14 cellular contexts compared by ENCODE assay signal in the genomic region with DNA sequence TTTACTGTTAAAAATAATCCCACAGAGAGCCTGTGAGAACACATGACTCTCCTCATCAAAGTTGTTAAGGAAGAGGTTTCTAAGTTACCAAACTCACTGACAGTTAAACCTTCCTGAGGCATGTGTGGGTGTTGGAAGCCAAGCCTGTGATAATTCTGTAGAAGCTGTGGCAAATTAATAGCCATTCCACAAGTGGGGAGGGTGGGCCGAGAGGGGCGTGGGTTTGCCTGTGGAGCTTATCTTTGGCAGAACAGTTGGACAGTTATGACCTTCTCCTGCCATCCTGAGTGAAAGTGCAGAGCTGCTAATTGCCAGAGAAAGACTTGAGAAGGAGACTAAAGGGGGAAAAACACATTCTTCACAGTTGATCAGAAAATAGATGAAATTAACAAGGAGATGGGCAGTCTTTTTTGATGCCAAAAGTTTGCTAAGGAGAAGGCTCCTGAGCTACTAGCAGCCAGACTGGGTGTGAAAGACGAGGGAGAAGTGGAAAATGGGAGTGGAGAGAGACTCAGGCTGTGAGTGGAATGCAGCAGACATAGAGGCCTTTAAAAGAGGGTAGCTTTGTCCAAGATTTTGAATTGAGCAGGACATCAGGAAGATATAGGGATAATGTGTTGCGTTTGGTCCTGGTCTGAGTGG. TPM values are rescaled to one million over a fixed set of nuclear protein-coding genes. Genes with fewer than 3 reads are reported as not detected.
DNase-seq lines count a peak whose midpoint lies in the region; ATAC-seq, FAIRE-seq and TF ChIP-seq lines count a peak whose summit lies in the region.
"Had no signal": no experiment of that assay in that cellular context is flagged by ENCODE, and none has a peak within 500 bp of the region (broad histone marks: within the 10 kb centered on the region; RNA-seq: fewer than 3 reads in every experiment).

No MANE protein-coding gene starts in this region.

- H3K4me2 ChIP-seq in K562 (ENCODE audit: insufficient read depth, low read length) (peak overlapping the region; percentile 87), neural progenitor cell (no peak overlapping the region)

- no TSS peak for BruUV-seq in K562 (replicated peaks; lab: Mats Ljungman, UMichigan)
- no TSS peak for BruUV-seq in Calu3 (replicated peaks; lab: Mats Ljungman, UMichigan)

- H3K9me3 Mint-ChIP-seq in neural progenitor cell = no peaks in the 10 kb centered on the region
- H3K9me3 Mint-ChIP-seq in Calu3 (ENCODE audit: low read depth, unreplicated experiment) = peaks cover 3% of the 10 kb centered on the region

- H3K4me3 ChIP-seq in K562 = peak overlapping the region; percentile 74
- no peak overlapping the region for H3K4me3 ChIP-seq in neural progenitor cell
- H3K4me3 ChIP-seq: gastrocnemius medialis, GM12878, SK-N-MC had no signal

- H3K4me1 Mint-ChIP-seq in neural progenitor cell = peaks cover 28% of the 10 kb centered on the region
- no peaks in the 10 kb centered on the region for H3K4me1 Mint-ChIP-seq in Calu3 (ENCODE audit: low read depth, unreplicated experiment)

- CTCF ChIA-PET in K562 (lab: Yijun Ruan, JAX; ENCODE audit: low intra/inter-chr PET ratio) (no interaction called here), Calu3 (lab: Charles Lee) (no interaction called here)

- no peak for TF ChIP-seq POLR2A in GM12892 (IDR thresholded peaks at IDR 0.05; ENCODE audit: low read depth, low read length)
- TF ChIP-seq POLR2A in K562 (conservative IDR thresholded peaks at IDR 0.05) = peak; percentile 35; the same call in 1 of the 2 replicates

- intact Hi-C loops in K562 (cut with micrococcal nuclease) (no loop called here), Calu3 (cut with micrococcal nuclease; ENCODE audit: unreplicated experiment) (no loop called here)

- 0% methylated on average over 4 of the region's 4 CpGs for WGBS in K562 (ENCODE audit: insufficient coverage, low coverage, missing lambda C conversion rate)

- peaks cover 4% of the 10 kb centered on the region for H3F3A ChIP-seq in neural progenitor cell (ENCODE audit: low read depth)

- peaks cover 46% of the 10 kb centered on the region for H3K79me2 ChIP-seq in K562 (ENCODE audit: control insufficient read depth, insufficient read depth, low read length)
- H3K79me2 ChIP-seq in neural progenitor cell (ENCODE audit: low read depth) = no peaks in the 10 kb centered on the region

- peak; percentile 93 for TF ChIP-seq EP300 in K562 (IDR thresholded peaks at IDR 0.05; ENCODE audit: low read length)

- no peak overlapping the region for H3K27ac Mint-ChIP-seq in neural progenitor cell
- H3K27ac Mint-ChIP-seq in Calu3 (ENCODE audit: unreplicated experiment) = no peak overlapping the region
- H3K27ac Mint-ChIP-seq: progenitor cell of endocrine pancreas had no signal

- H2AFZ ChIP-seq in K562 (ENCODE audit: low read depth, low read length) (peak overlapping the region; percentile 6; the same call in 1 of the 2 replicates), neural progenitor cell (replicated peaks) (no peak overlapping the region)

- H4K20me1 ChIP-seq in K562 (replicated peaks; ENCODE audit: control insufficient read depth, insufficient read depth, low read length) (no peaks in the 10 kb centered on the region), neural progenitor cell (ENCODE audit: low read depth) (no peaks in the 10 kb centered on the region)

- H3K36me3 Mint-ChIP-seq in neural progenitor cell = peaks cover 3% of the 10 kb centered on the region
- H3K36me3 Mint-ChIP-seq in Calu3 (ENCODE audit: insufficient read depth, unreplicated experiment) = peaks cover 4% of the 10 kb centered on the region

- DNase-seq in GM12892 (ENCODE audit: insufficient read length) = no peak
- DNase-seq in MV-4-11 (lab: John Stamatoyannopoulos, UW) = peak; percentile 19
- peak; percentile 62 to 95 (median 74) for DNase-seq in K562 (ENCODE audit: extremely low read depth in 1 of 4, low spot score in 3 of 4)
- DNase-seq in neural progenitor cell (ENCODE audit: low spot score) = no peak
- DNase-seq in D721Med (ENCODE audit: insufficient read length, low spot score) = no peak
- no peak for DNase-seq in Calu3
- DNase-seq: gastrocnemius medialis, midbrain, NCI-H1417 treated with DMSO at 0.1 percent for 48 hours had no signal

- peak overlapping the region; percentile 95 for H3K27ac ChIP-seq in K562 (ENCODE audit: extremely low read depth, low read depth, low read length)
- H3K27ac ChIP-seq in neural progenitor cell = no peak overlapping the region
- H3K27ac ChIP-seq: SK-N-MC had no signal

- no peaks in the 10 kb centered on the region for H3K9me1 ChIP-seq in K562 (ENCODE audit: control insufficient read depth, insufficient read depth, low read length)

- in situ Hi-C loops in K562 (cut with MboI) = no loop called here

- H3K9ac ChIP-seq in K562 (ENCODE audit: insufficient read depth in 1 of 2, low read depth in 2 of 2, low read length in 2 of 2) (peak overlapping the region; percentile 57 to 89; a peak in 3 of 4 replicates), neural progenitor cell (no peak overlapping the region)

- peaks cover 28% of the 10 kb centered on the region; the same call in 2 of the 3 replicates for H3K36me3 ChIP-seq in K562 (ENCODE audit: control insufficient read depth, insufficient read depth, low read length)
- no peaks in the 10 kb centered on the region for H3K36me3 ChIP-seq in neural progenitor cell
- H3K36me3 ChIP-seq: gastrocnemius medialis had no signal

- H3K27me3 Mint-ChIP-seq in neural progenitor cell (ENCODE audit: insufficient read depth, low read depth) (peaks cover 7% of the 10 kb centered on the region), Calu3 (ENCODE audit: unreplicated experiment) (peaks cover 59% of the 10 kb centered on the region)

- H3K27me3 ChIP-seq in K562 (ENCODE audit: control insufficient read depth in 2 of 2, insufficient read depth in 2 of 2, low read length in 2 of 2) = no peaks in the 10 kb centered on the region
- peaks cover 53% of the 10 kb centered on the region for H3K27me3 ChIP-seq in neural progenitor cell

- no peak for TF ChIP-seq CTCF in K562 (IDR thresholded peaks at IDR 0.05 in 2 of 3, conservative IDR thresholded peaks at IDR 0.05 in 1 of 3; ENCODE audit: insufficient read depth in 2 of 3, low read depth in 1 of 3, low read length in 3 of 3)
- no peak for TF ChIP-seq CTCF in neural progenitor cell (IDR thresholded peaks at IDR 0.05)
- no peak for TF ChIP-seq CTCF in D721Med (IDR thresholded peaks at IDR 0.05; ENCODE audit: insufficient read depth, missing control alignments)
- TF ChIP-seq CTCF in Calu3 (IDR thresholded peaks at IDR 0.05; ENCODE audit: unreplicated experiment) = no peak

- H3K4me3 Mint-ChIP-seq in neural progenitor cell (peak overlapping the region; percentile 2), Calu3 (ENCODE audit: low read depth, unreplicated experiment) (no peak overlapping the region)

- peak; percentile 28 for ATAC-seq in K562
- ATAC-seq in GM21529 (IDR thresholded peaks at IDR 0.05; ENCODE audit: unreplicated experiment) = no peak
- ATAC-seq: gastrocnemius medialis, GM12878 had no signal

- POLR2A ChIA-PET in K562 (lab: Yijun Ruan, JAX) = interaction anchor here (0.6 to 2.2 kb wide), 9 partner anchors 9 to 888 kb away, joined by 3 to 15 read pairs (median 4); no protein-coding TSS in a partner anchor

- no peaks in the 10 kb centered on the region for H3K9me3 ChIP-seq in K562 (replicated peaks; ENCODE audit: control insufficient read depth, insufficient read depth, low read depth, low read length)
- H3K9me3 ChIP-seq in neural progenitor cell (ENCODE audit: low read depth) = no peaks in the 10 kb centered on the region
- H3K9me3 ChIP-seq: gastrocnemius medialis had no signal

- H3K4me1 ChIP-seq in K562 (replicated peaks in 1 of 2; ENCODE audit: control insufficient read depth in 2 of 2, insufficient read depth in 2 of 2, low read length in 2 of 2) (peaks cover 71 to 83% of the 10 kb centered on the region in 2 experiments), neural progenitor cell (no peaks in the 10 kb centered on the region)

- FAIRE-seq in GM12892 (lab: Jason Lieb, UNC) (peak; percentile 38), K562 (lab: Jason Lieb, UNC) (peak; percentile 93), D721Med (lab: Jason Lieb, UNC) (no peak)
- FAIRE-seq: GM12878 had no signal

- TF ChIP-seq RAD21 in K562 (CRISPR knock-in tag; conservative IDR thresholded peaks at IDR 0.05 in 1 of 2, IDR thresholded peaks at IDR 0.05 in 1 of 2) = no peak

RNA-seq across cellular contexts. Expression of gene PLA2G2C, which starts 1.6 kb away (rescaled TPM):
- not detected for polyA plus RNA-seq in GM12892 (2012; ENCODE audit: missing spikeins)
- total RNA-seq in K562 (2011; cell fraction: chromatin; rRNA removed; ENCODE audit: low replicate concordance) = 0.70 and 0.72 TPM in 2 replicates
- total RNA-seq in K562 (2011; cell fraction: nucleolus; rRNA removed) = 0.50 and 0.53 TPM in 2 replicates
- 0.95 and 1.5 TPM in 2 replicates for total RNA-seq in K562 (2011; cell fraction: nucleoplasm; rRNA removed)
- total RNA-seq in K562 (2014; rRNA removed) = 0.08 and 0.18 TPM in 2 replicates
- total RNA-seq in K562 (2014; rRNA removed; fragmentation: Illumina TruSeq; extraction: Trizol) = 0.06 and 0.15 TPM in 2 replicates
- 0.14 and 0.19 TPM in 2 replicates for total RNA-seq in K562 (2015; rRNA removed; fragmentation: Illumina TruSeq; extraction: Trizol)
- total RNA-seq in K562 (2021) = 0.13 and 0.29 TPM in 2 replicates
- 0.15 and 0.26 TPM in 2 replicates for polyA plus RNA-seq in K562 (2011; rRNA removed)
- polyA plus RNA-seq in K562 (2011; cell fraction: cytosol; rRNA removed) = 0.12 and 0.98 TPM in 2 replicates
- 0.18 and 0.41 TPM in 2 replicates for polyA plus RNA-seq in K562 (2011; cell fraction: nucleus; rRNA removed)
- polyA plus RNA-seq in K562 (2012) = 0.35 and 1.8 TPM in 2 replicates
- polyA plus RNA-seq in K562 (2014; fragmentation: Illumina TruSeq; extraction: Trizol) = 0.14 and 0.49 TPM in 2 replicates
- under 1 TPM; 0.21 to 0.48 TPM for polyA plus RNA-seq in K562 (2014; fragmentation: Nextera tagmentation; extraction: Ambion mirVana)
- 0.21 and 0.32 TPM in 2 replicates for polyA plus RNA-seq in K562 (2014; rRNA removed)
- 0.27 and 0.32 TPM in 2 replicates for polyA minus RNA-seq in K562 (2011; rRNA and poly(A)+ RNA removed)
- not detected in 2 replicates for polyA minus RNA-seq in K562 (2011; cell fraction: cytosol; rRNA and poly(A)+ RNA removed)
- 0.11 and 0.13 TPM in 2 replicates for polyA minus RNA-seq in K562 (2011; cell fraction: nucleus; rRNA and poly(A)+ RNA removed)
- not detected in 2 replicates for total RNA-seq in neural progenitor cell (ENCODE audit: low replicate concordance)
- total RNA-seq in Calu3 (2022) = not detected in 2 replicates
- total RNA-seq: gastrocnemius medialis, GM12878, progenitor cell of endocrine pancreas had no signal

RNA-seq across cellular contexts. Expression of gene UBXN10, which starts 2.0 kb away (rescaled TPM):
- not detected for polyA plus RNA-seq in GM12892 (2012; ENCODE audit: missing spikeins)
- 10.5 and 11.6 TPM in 2 replicates for total RNA-seq in K562 (2011; cell fraction: chromatin; rRNA removed; ENCODE audit: low replicate concordance)
- total RNA-seq in K562 (2011; cell fraction: nucleolus; rRNA removed) = 7.2 and 9.2 TPM in 2 replicates
- 8.0 and 8.2 TPM in 2 replicates for total RNA-seq in K562 (2011; cell fraction: nucleoplasm; rRNA removed)
- total RNA-seq in K562 (2014; rRNA removed) (11.3 and 12.4 TPM in 2 replicates), K562 (2014; rRNA removed; fragmentation: Illumina TruSeq; extraction: Trizol) (15.8 and 18.7 TPM in 2 replicates), K562 (2015; rRNA removed; fragmentation: Illumina TruSeq; extraction: Trizol) (12.5 and 13.7 TPM in 2 replicates), K562 (2021) (13.1 and 16.2 TPM in 2 replicates), neural progenitor cell (ENCODE audit: low replicate concordance) (0.37 and 0.43 TPM in 2 replicates), Calu3 (2022) (0.33 and 0.37 TPM in 2 replicates)
- polyA plus RNA-seq in K562 (2011; rRNA removed) (4.8 and 10.7 TPM in 2 replicates), K562 (2014; fragmentation: Illumina TruSeq; extraction: Trizol) (17.7 and 18.7 TPM in 2 replicates), K562 (2014; fragmentation: Nextera tagmentation; extraction: Ambion mirVana) (10 to 100 TPM; 12.3 to 13.6 TPM), K562 (2014; rRNA removed) (10.8 and 11.9 TPM in 2 replicates)
- polyA plus RNA-seq in K562 (2011; cell fraction: cytosol; rRNA removed) = 4.4 and 8.8 TPM in 2 replicates
- 5.2 and 10.7 TPM in 2 replicates for polyA plus RNA-seq in K562 (2011; cell fraction: nucleus; rRNA removed)
- polyA plus RNA-seq in K562 (2012) = 16.6 and 26.2 TPM in 2 replicates
- polyA minus RNA-seq in K562 (2011; rRNA and poly(A)+ RNA removed) = 7.4 and 13.2 TPM in 2 replicates
- polyA minus RNA-seq in K562 (2011; cell fraction: cytosol; rRNA and poly(A)+ RNA removed) = 1.0 and 4.5 TPM in 2 replicates
- 7.7 and 9.2 TPM in 2 replicates for polyA minus RNA-seq in K562 (2011; cell fraction: nucleus; rRNA and poly(A)+ RNA removed)
- total RNA-seq: GM12878 had no signal

RNA-seq across cellular contexts. Expression of gene PLA2G2F, which starts 48.8 kb away (rescaled TPM):
- 0.06 TPM for polyA plus RNA-seq in GM12892 (2012; ENCODE audit: missing spikeins)
- not detected in 2 replicates for total RNA-seq in K562 (2011; cell fraction: chromatin; rRNA removed; ENCODE audit: low replicate concordance)
- total RNA-seq in K562 (2011; cell fraction: nucleolus; rRNA removed) = not detected in 2 replicates
- not detected in 2 replicates for total RNA-seq in K562 (2011; cell fraction: nucleoplasm; rRNA removed)
- total RNA-seq in K562 (2014; rRNA removed) (not detected in 2 replicates), K562 (2014; rRNA removed; fragmentation: Illumina TruSeq; extraction: Trizol) (not detected in 2 replicates), K562 (2015; rRNA removed; fragmentation: Illumina TruSeq; extraction: Trizol) (not detected in 2 replicates), K562 (2021) (not detected in 2 replicates), neural progenitor cell (ENCODE audit: low replicate concordance) (not detected in 2 replicates), Calu3 (2022) (not detected in 2 replicates)
- polyA plus RNA-seq in K562 (2011; rRNA removed) (not detected in 2 replicates), K562 (2014; fragmentation: Illumina TruSeq; extraction: Trizol) (not detected in 2 replicates), K562 (2014; fragmentation: Nextera tagmentation; extraction: Ambion mirVana) (not detected), K562 (2014; rRNA removed) (not detected in 2 replicates)
- polyA plus RNA-seq in K562 (2011; cell fraction: cytosol; rRNA removed) = not detected in 2 replicates
- polyA plus RNA-seq in K562 (2011; cell fraction: nucleus; rRNA removed) = not detected in 2 replicates
- polyA plus RNA-seq in K562 (2012) = 0.08 TPM in 1 of 2 replicates, not detected in the other
- polyA minus RNA-seq in K562 (2011; rRNA and poly(A)+ RNA removed) = not detected in 2 replicates
- not detected in 2 replicates for polyA minus RNA-seq in K562 (2011; cell fraction: cytosol; rRNA and poly(A)+ RNA removed)
- polyA minus RNA-seq in K562 (2011; cell fraction: nucleus; rRNA and poly(A)+ RNA removed) = not detected in 2 replicates
- total RNA-seq: gastrocnemius medialis, GM12878, progenitor cell of endocrine pancreas had no signal
- polyA plus RNA-seq: CD14-positive monocyte had no signal

Comparison
In these comparisons a context has a peak if more than half of its experiments do, and no peak if none do; other contexts are left out.
1. DNase-seq: peak in MV-4-11 (single experiment) and K562 (4 of 4); none in GM12892 (single experiment), neural progenitor cell (single experiment), D721Med (single experiment) and Calu3 (single experiment).